Comparison of ENCODE assay signal across 19 cellular contexts in the genomic region with DNA sequence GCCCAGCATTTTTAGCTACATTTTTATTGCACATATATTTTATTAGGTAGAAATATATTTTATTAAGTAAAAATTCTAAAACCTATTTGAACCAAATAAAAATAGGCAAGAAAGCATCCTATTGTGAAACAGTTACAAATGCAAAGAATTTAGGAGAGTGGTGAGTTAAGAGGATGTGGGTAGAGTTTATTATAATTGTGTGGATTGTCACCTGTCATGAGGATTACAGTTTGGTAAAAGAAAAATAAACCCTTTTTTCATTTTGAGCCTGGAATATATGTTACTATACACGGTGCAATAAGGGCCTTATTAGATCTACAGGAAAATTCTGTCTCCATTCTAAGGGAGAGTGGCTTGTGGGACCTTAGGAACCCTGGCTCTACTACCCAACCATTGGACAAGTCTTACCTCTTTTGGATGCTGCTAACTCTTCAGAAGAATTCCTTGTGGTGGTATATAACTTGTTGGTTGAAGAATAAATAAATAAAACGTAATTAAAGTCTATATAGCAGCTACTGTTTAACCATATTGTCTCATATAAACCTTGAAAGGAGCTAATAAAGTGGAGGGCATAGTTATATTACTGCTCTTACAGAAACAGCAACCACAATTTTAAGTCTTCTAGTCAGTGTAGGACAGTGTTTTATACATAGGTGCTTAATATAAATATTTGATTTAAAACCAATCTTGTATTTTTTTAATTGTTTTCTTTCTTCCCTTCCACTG.
DNase-seq lines count a peak whose midpoint lies in the region; ATAC-seq and TF ChIP-seq lines count a peak whose summit lies in the region.
"Had no signal": no experiment of that assay in that cellular context is flagged by ENCODE, and none has a peak within 500 bp of the region (broad histone marks: within the 10 kb centered on the region; RNA-seq: fewer than 3 reads in every experiment).

No MANE protein-coding gene starts in this region.

- no peaks in the 10 kb centered on the region for H3K36me3 Mint-ChIP-seq in naive thymus-derived CD4-positive, alpha-beta T cell
- H3K36me3 Mint-ChIP-seq: CD4-positive, alpha-beta memory T cell; IgD-negative memory B cell had no signal

- POLR2A ChIA-PET in naive thymus-derived CD4-positive, alpha-beta T cell (lab: Charles Lee): no interaction called here

- ATAC-seq in mucosa of descending colon (peak; percentile 81), HG02588 (IDR thresholded peaks at IDR 0.05; ENCODE audit: unreplicated experiment) (no peak), GM21528 (IDR thresholded peaks at IDR 0.05; ENCODE audit: low FRiP score, unreplicated experiment) (no peak)
- no peak for ATAC-seq in naive thymus-derived CD4-positive, alpha-beta T cell
- ATAC-seq: T-helper 17 cell had no signal

- H3K9me2 ChIP-seq in OCI-LY1 (ENCODE audit: low read depth, low read length): no peaks in the 10 kb centered on the region

- no peaks in the 10 kb centered on the region for H4K20me1 ChIP-seq in BLaER1 treated with 17β-estradiol and CSF1 and Interleukin-3, amounts not matched to agents 10 nM and 100 nM
- H4K20me1 ChIP-seq in OCI-LY1 (ENCODE audit: insufficient read depth, low read length): no peaks in the 10 kb centered on the region

- H3K9me3 Mint-ChIP-seq in naive thymus-derived CD4-positive, alpha-beta T cell: peaks cover 0 to 3% (median 0%) of the 10 kb centered on the region in 11 donors
- H3K9me3 Mint-ChIP-seq: CD4-positive, alpha-beta memory T cell; IgD-negative memory B cell had no signal

- peaks cover 0 to 32% (median 13%) of the 10 kb centered on the region in 11 experiments; a peak in 16 of 22 replicates for H3K9me3 ChIP-seq in BLaER1 treated with 17β-estradiol and CSF1 and Interleukin-3, amounts not matched to agents 10 nM and 100 nM (replicated peaks in 1 of 11)
- H3K9me3 ChIP-seq in OCI-LY1 (ENCODE audit: low read length): no peaks in the 10 kb centered on the region
- no peaks in the 10 kb centered on the region for H3K9me3 ChIP-seq in mucosa of descending colon
- H3K9me3 ChIP-seq in naive thymus-derived CD4-positive, alpha-beta T cell (ENCODE audit: control insufficient read depth in 2 of 3, low read length in 3 of 3): no peaks in the 10 kb centered on the region

- no peak overlapping the region for H3K4me3 ChIP-seq in BLaER1 treated with 17β-estradiol and CSF1 and Interleukin-3, amounts not matched to agents 10 nM and 100 nM
- no peak overlapping the region for H3K4me3 ChIP-seq in OCI-LY1 (ENCODE audit: low read depth, low read length, poor library complexity, severe bottlenecking)
- H3K4me3 ChIP-seq in mucosa of descending colon: no peak overlapping the region
- no peak overlapping the region for H3K4me3 ChIP-seq in naive thymus-derived CD4-positive, alpha-beta T cell (ENCODE audit: low read length)

- no peaks in the 10 kb centered on the region for H3K79me2 ChIP-seq in OCI-LY1 (ENCODE audit: insufficient read depth, low read length)

- intact Hi-C loops in mucosa of descending colon (cut with DNase I, micrococcal nuclease): no loop called here
- intact Hi-C loops in naive thymus-derived CD4-positive, alpha-beta T cell (cut with micrococcal nuclease): no loop called here

- H3K4me2 ChIP-seq in BLaER1 treated with 17β-estradiol and CSF1 and Interleukin-3, amounts not matched to agents 10 nM and 100 nM: peak overlapping the region; percentile 59 to 85 (median 75); a peak in 20 of 22 replicates
- H3K4me2 ChIP-seq in OCI-LY1 (ENCODE audit: low read length): no peak overlapping the region

- peaks cover 20 to 31% (median 26%) of the 10 kb centered on the region in 10 experiments; a peak in 19 of 20 replicates for H3K4me1 ChIP-seq in BLaER1 treated with 17β-estradiol and CSF1 and Interleukin-3, amounts not matched to agents 10 nM and 100 nM
- H3K4me1 ChIP-seq in OCI-LY1 (ENCODE audit: insufficient read depth, low read length, severe bottlenecking) (peaks cover 38% of the 10 kb centered on the region), mucosa of descending colon (ENCODE audit: low read depth) (no peaks in the 10 kb centered on the region)
- H3K4me1 ChIP-seq in naive thymus-derived CD4-positive, alpha-beta T cell (ENCODE audit: control insufficient read depth in 2 of 2, insufficient read depth in 2 of 2, low read length in 2 of 2): no peaks in the 10 kb centered on the region

- H3K4me1 Mint-ChIP-seq in naive thymus-derived CD4-positive, alpha-beta T cell: peaks cover 0 to 6% (median 0%) of the 10 kb centered on the region in 7 donors
- H3K4me1 Mint-ChIP-seq: CD4-positive, alpha-beta memory T cell; T-helper 17 cell had no signal

- peak overlapping the region in 8 of 11 experiments; percentile 37 to 74 (median 58); a peak in 11 of 22 replicates for H3K27ac ChIP-seq in BLaER1 treated with 17β-estradiol and CSF1 and Interleukin-3, amounts not matched to agents 10 nM and 100 nM
- H3K27ac ChIP-seq in OCI-LY1 (ENCODE audit: low read depth, low read length, poor library complexity, severe bottlenecking) (peak overlapping the region; percentile 50), caudate nucleus (ENCODE audit: low read depth, low read length) (no peak overlapping the region)
- H3K27ac ChIP-seq in naive thymus-derived CD4-positive, alpha-beta T cell (ENCODE audit: low read depth, low read length): no peak overlapping the region

- no peak overlapping the region for H3K27ac Mint-ChIP-seq in naive thymus-derived CD4-positive, alpha-beta T cell
- H3K27ac Mint-ChIP-seq: CD4-positive, alpha-beta memory T cell; T-helper 17 cell had no signal

- no peak overlapping the region for H3K9ac ChIP-seq in BLaER1 treated with 17β-estradiol and CSF1 and Interleukin-3, amounts not matched to agents 10 nM and 100 nM
- H3K9ac ChIP-seq in OCI-LY1 (ENCODE audit: low read length): no peak overlapping the region

- H3K4me3 Mint-ChIP-seq in naive thymus-derived CD4-positive, alpha-beta T cell: no peak overlapping the region
- H3K4me3 Mint-ChIP-seq: CD4-positive, alpha-beta memory T cell; T-helper 17 cell had no signal

- no peaks in the 10 kb centered on the region; a peak in 1 of 22 replicates for H3K36me3 ChIP-seq in BLaER1 treated with 17β-estradiol and CSF1 and Interleukin-3, amounts not matched to agents 10 nM and 100 nM
- H3K36me3 ChIP-seq in OCI-LY1 (ENCODE audit: insufficient read depth, low read length) (no peaks in the 10 kb centered on the region), mucosa of descending colon (ENCODE audit: low read depth) (no peaks in the 10 kb centered on the region)
- no peaks in the 10 kb centered on the region for H3K36me3 ChIP-seq in naive thymus-derived CD4-positive, alpha-beta T cell (ENCODE audit: control insufficient read depth in 2 of 3, insufficient read depth in 3 of 3, low read length in 3 of 3)

- H3F3A ChIP-seq in OCI-LY1 (ENCODE audit: insufficient read depth, low read length): no peaks in the 10 kb centered on the region

- no peak overlapping the region for H2AFZ ChIP-seq in OCI-LY1 (ENCODE audit: low read length)

- no peaks in the 10 kb centered on the region for H3K27me3 Mint-ChIP-seq in naive thymus-derived CD4-positive, alpha-beta T cell
- H3K27me3 Mint-ChIP-seq: CD4-positive, alpha-beta memory T cell; IgD-negative memory B cell; T-helper 17 cell had no signal

- DNase-seq in HT1080 (ENCODE audit: low read depth) (peak; percentile 10), mucosa of descending colon (no peak), caudate nucleus (lab: John Stamatoyannopoulos, UW) (no peak)
- DNase-seq in naive thymus-derived CD4-positive, alpha-beta T cell: no peak
- DNase-seq: CD4-positive, alpha-beta memory T cell; DMS79; GDM1; NCI-H1048; NCI-H1436 treated with DMSO at 0.1 percent for 48 hours; NCI-H2081; NCI-H510A; NCI-H774; RPMI8226; T-helper 17 cell had no signal

- CTCF ChIA-PET in naive thymus-derived CD4-positive, alpha-beta T cell (lab: Charles Lee): interaction anchor here (0.8 kb wide), 1 partner anchor 14 kb away, joined by 3 read pairs; no protein-coding TSS in a partner anchor

- TF ChIP-seq CTCF in OCI-LY1 (IDR thresholded peaks at IDR 0.05; ENCODE audit: low read length): no peak
- TF ChIP-seq CTCF in mucosa of descending colon (IDR thresholded peaks at IDR 0.05): no peak

- no peaks in the 10 kb centered on the region for H3K27me3 ChIP-seq in BLaER1 treated with 17β-estradiol and CSF1 and Interleukin-3, amounts not matched to agents 10 nM and 100 nM
- no peaks in the 10 kb centered on the region for H3K27me3 ChIP-seq in OCI-LY1 (ENCODE audit: insufficient read depth, low read length)
- H3K27me3 ChIP-seq in naive thymus-derived CD4-positive, alpha-beta T cell (ENCODE audit: control insufficient read depth in 2 of 2, insufficient read depth in 2 of 2, low read length in 2 of 2): no peaks in the 10 kb centered on the region

Comparison
In these comparisons a context has a peak if more than half of its experiments do, and no peak if none do; other contexts are left out.
1. H3K27ac ChIP-seq: peak in BLaER1 treated with 17β-estradiol and CSF1 and Interleukin-3, amounts not matched to agents 10 nM and 100 nM (8 of 11) and OCI-LY1 (single experiment); none in naive thymus-derived CD4-positive, alpha-beta T cell (single experiment) and caudate nucleus (single experiment).